Comparison of ENCODE assay signal across 38 cellular contexts in the genomic region with DNA sequence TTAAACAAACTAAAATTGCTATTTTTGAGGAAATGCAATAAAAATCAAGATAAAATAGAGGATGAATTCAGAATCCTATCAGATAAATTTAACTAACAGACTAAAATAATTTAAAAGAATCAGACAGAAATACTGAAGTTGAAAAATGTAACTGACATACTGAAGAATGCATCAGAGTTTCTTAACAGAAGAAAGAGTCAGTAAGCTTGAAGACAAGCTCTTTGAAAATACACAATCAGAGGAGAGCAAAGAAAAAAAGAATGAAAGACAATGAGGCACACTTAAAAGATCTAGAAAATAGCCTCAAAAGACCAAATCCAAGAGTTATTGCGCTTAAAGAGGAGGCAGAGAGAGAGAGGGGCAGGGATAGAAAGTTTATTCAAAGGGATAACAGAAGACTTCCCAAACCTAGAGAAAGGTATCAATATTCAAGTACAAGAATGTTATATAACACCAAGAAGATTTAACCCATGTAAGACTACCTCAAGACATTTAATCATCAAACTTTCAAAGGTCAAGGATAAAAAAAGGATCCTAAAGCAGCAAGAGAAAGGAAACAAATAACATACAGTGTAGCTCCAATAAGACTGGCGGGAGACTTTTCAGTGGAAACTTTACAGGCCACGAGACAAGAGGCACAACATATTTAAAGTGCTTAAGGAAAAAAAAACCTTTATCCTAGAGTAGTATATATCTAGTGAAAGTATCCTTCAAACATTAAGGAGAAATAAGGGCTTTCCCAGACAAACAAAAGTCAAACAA.
"Had no signal": no experiment of that assay in that cellular context is flagged by ENCODE, and none has a peak within 500 bp of the region (broad histone marks: within the 10 kb centered on the region; RNA-seq: fewer than 3 reads in every experiment).

No MANE protein-coding gene starts in this region.

- H3K4me1 Mint-ChIP-seq: activated naive CD4-positive, alpha-beta T cell treated with anti-CD3 and anti-CD28 coated beads, Interleukin-2, amount 10 ng/mL, durations not matched to agents 7 days and 5 days; activated naive CD8-positive, alpha-beta T cell treated with anti-CD3 and anti-CD28 coated beads, Interleukin-2, amount 10 ng/mL, durations not matched to agents 7 days and 5 days; activated T-helper 17 cell treated with anti-CD3 and anti-CD28 coated beads, Interleukin-2, amount 50 U/mL, for 72 hours had no signal

- H3K4me3 Mint-ChIP-seq: activated naive CD4-positive, alpha-beta T cell treated with anti-CD3 and anti-CD28 coated beads for 36 hours; activated naive CD4-positive, alpha-beta T cell treated with anti-CD3 and anti-CD28 coated beads, Interleukin-2, amount 10 ng/mL, durations not matched to agents 7 days and 5 days; activated naive CD4-positive, alpha-beta T cell treated with anti-CD3 and anti-CD28 coated beads, Interleukin-2, amount 50 U/mL, for 24 hours; activated naive CD8-positive, alpha-beta T cell; activated naive CD8-positive, alpha-beta T cell treated with anti-CD3 and anti-CD28 coated beads, Interleukin-2, amount 10 ng/mL, durations not matched to agents 7 days and 5 days; activated T-cell treated with anti-CD3 and anti-CD28 coated beads, Interleukin-2, amount 50 U/mL, for 24 hours; activated T-cell treated with anti-CD3 and anti-CD28 coated beads, Interleukin-2, amount 50 U/mL, for 4 hours; activated T-cell treated with anti-CD3 and anti-CD28 coated beads, Interleukin-2, amount 50 U/mL, for 72 hours; activated T-helper 1 cell treated with anti-CD3 and anti-CD28 coated beads, Interleukin-12 subunit alpha, Interleukin-12 subunit beta, Interleukin-2, Interleukin-4 antibody, amounts not matched to agents 30 ng/mL and 10 ng/mL and 1 ng/mL, durations not matched to agents 14 hours and 24 hours and 36 hours; activated T-helper 17 cell treated with anti-CD3 and anti-CD28 coated beads, Interleukin-2, amount 50 U/mL, for 72 hours; brain; central memory CD8-positive, alpha-beta T cell had no signal

- H3K4me3 ChIP-seq: adrenal gland, ascending aorta, body of pancreas, breast epithelium, cardiac muscle cell had no signal

- H3K27ac ChIP-seq: adrenal gland, ascending aorta, body of pancreas, brain microvascular endothelial cell, breast epithelium, cardiac muscle cell had no signal

- H3K27ac Mint-ChIP-seq: activated naive CD4-positive, alpha-beta T cell treated with anti-CD3 and anti-CD28 coated beads for 36 hours; activated naive CD4-positive, alpha-beta T cell treated with anti-CD3 and anti-CD28 coated beads, Interleukin-2, amount 10 ng/mL, durations not matched to agents 7 days and 5 days; activated naive CD4-positive, alpha-beta T cell treated with anti-CD3 and anti-CD28 coated beads, Interleukin-2, amount 50 U/mL, for 24 hours; activated naive CD4-positive, alpha-beta T cell treated with anti-CD3 and anti-CD28 coated beads, Interleukin-2, amount 50 U/mL, for 72 hours; activated naive CD8-positive, alpha-beta T cell; activated naive CD8-positive, alpha-beta T cell treated with anti-CD3 and anti-CD28 coated beads, Interleukin-2, amount 10 ng/mL, durations not matched to agents 7 days and 5 days; activated T-cell treated with anti-CD3 and anti-CD28 coated beads, Interleukin-2, amount 50 U/mL, for 24 hours; activated T-cell treated with anti-CD3 and anti-CD28 coated beads, Interleukin-2, amount 50 U/mL, for 72 hours; activated T-helper 1 cell treated with anti-CD3 and anti-CD28 coated beads, Interleukin-12 subunit alpha, Interleukin-12 subunit beta, Interleukin-2, Interleukin-4 antibody, amounts not matched to agents 30 ng/mL and 10 ng/mL and 1 ng/mL, durations not matched to agents 14 hours and 24 hours and 36 hours; activated T-helper 17 cell treated with anti-CD3 and anti-CD28 coated beads, Interleukin-2, amount 50 U/mL, for 72 hours; activated T-helper 2 cell treated with anti-CD3 and anti-CD28 coated beads, Interferon-gamma antibody, Interleukin-2, Interleukin-4, amounts not matched to agents 10 μg/mL and 5 μg/mL and 100 μg/mL, durations not matched to agents 14 hours and 24 hours and 36 hours; brain had no signal

- ATAC-seq: activated naive CD4-positive, alpha-beta T cell treated with anti-CD3 and anti-CD28 coated beads, Interleukin-2, amount 50 U/mL, for 72 hours; activated T-cell treated with anti-CD3 and anti-CD28 coated beads, Interleukin-2, amount 50 U/mL, for 4 hours; activated T-cell treated with anti-CD3 and anti-CD28 coated beads, Interleukin-2, amount 50 U/mL, for 72 hours; activated T-helper 17 cell treated with anti-CD3 and anti-CD28 coated beads, Interleukin-2, amount 50 U/mL, for 72 hours; body of pancreas had no signal

- H3K36me3 ChIP-seq: adrenal gland, ascending aorta, brain microvascular endothelial cell, breast epithelium, cardiac muscle cell had no signal

- FAIRE-seq: astrocyte, bronchial epithelial cell had no signal

- H3K27me3 ChIP-seq: adrenal gland, ascending aorta, body of pancreas, brain microvascular endothelial cell, breast epithelium, cardiac muscle cell had no signal

- H3K27me3 Mint-ChIP-seq: activated naive CD4-positive, alpha-beta T cell treated with anti-CD3 and anti-CD28 coated beads, Interleukin-2, amount 10 ng/mL, durations not matched to agents 7 days and 5 days; activated naive CD4-positive, alpha-beta T cell treated with anti-CD3 and anti-CD28 coated beads, Interleukin-2, amount 50 U/mL, for 24 hours; activated naive CD8-positive, alpha-beta T cell; activated naive CD8-positive, alpha-beta T cell treated with anti-CD3 and anti-CD28 coated beads, Interleukin-2, amount 10 ng/mL, durations not matched to agents 7 days and 5 days; activated T-cell treated with anti-CD3 and anti-CD28 coated beads, Interleukin-2, amount 50 U/mL, for 24 hours; activated T-helper 17 cell treated with anti-CD3 and anti-CD28 coated beads, Interleukin-2, amount 50 U/mL, for 72 hours; central memory CD8-positive, alpha-beta T cell had no signal

- DNase-seq: activated effector memory CD4-positive, alpha-beta T cell treated with anti-CD3 and anti-CD28 coated beads, Interleukin-2, amount 50 U/mL, for 16 hours; activated effector memory CD4-positive, alpha-beta T cell treated with Interleukin-2 at 50 U/mL for 16 hours; activated gamma-delta T cell; activated gamma-delta T cell treated with Interleukin-2 at 50 U/mL for 16 hours; activated naive CD4-positive, alpha-beta T cell; activated naive CD4-positive, alpha-beta T cell treated with anti-CD3 and anti-CD28 coated beads for 36 hours; activated naive CD4-positive, alpha-beta T cell treated with anti-CD3 and anti-CD28 coated beads, Interleukin-2, amount 10 ng/mL, durations not matched to agents 7 days and 5 days; activated naive CD4-positive, alpha-beta T cell treated with anti-CD3 and anti-CD28 coated beads, Interleukin-2, amount 50 U/mL, for 16 hours; activated naive CD4-positive, alpha-beta T cell treated with Interleukin-2 at 50 U/mL for 16 hours; activated naive CD8-positive, alpha-beta T cell treated with anti-CD3 and anti-CD28 coated beads, Interleukin-2, amount 10 ng/mL, durations not matched to agents 7 days and 5 days; activated T-cell treated with anti-CD3 and anti-CD28 coated beads, Interleukin-2, amount 50 U/mL, for 1 hour; activated T-cell treated with anti-CD3 and anti-CD28 coated beads, Interleukin-2, amount 50 U/mL, for 24 hours; activated T-cell treated with anti-CD3 and anti-CD28 coated beads, Interleukin-2, amount 50 U/mL, for 4 hours; activated T-cell treated with anti-CD3 and anti-CD28 coated beads, Interleukin-2, amount 50 U/mL, for 48 hours; activated T-cell treated with anti-CD3 and anti-CD28 coated beads, Interleukin-2, amount 50 U/mL, for 72 hours; adrenal gland; amniotic stem cell; amygdala; anterior cingulate cortex; aorta; body of pancreas; brain microvascular endothelial cell; caudate nucleus; central memory CD4-positive, alpha-beta T cell; cerebellar nuclear complex had no signal

- H3K4me1 ChIP-seq: ascending aorta, breast epithelium had no signal
